In genomic region chr1:86154581-86155060, GRCh38 we compare ENCODE assay signal across 12 cellular contexts. TPM values are rescaled to one million over a fixed set of nuclear protein-coding genes. Genes with fewer than 3 reads are reported as not detected.
DNase-seq lines count a peak whose midpoint lies in the region; ATAC-seq, FAIRE-seq and TF ChIP-seq lines count a peak whose summit lies in the region.
"Had no signal": no experiment of that assay in that cellular context is flagged by ENCODE, and none has a peak within 500 bp of the region (broad histone marks: within the 10 kb centered on the region; RNA-seq: fewer than 3 reads in every experiment).

No MANE protein-coding gene starts in this region.

- H3K36me3 ChIP-seq in ascending aorta (no peaks in the 10 kb centered on the region), right atrium auricular region (no peaks in the 10 kb centered on the region), sigmoid colon (no peaks in the 10 kb centered on the region)

- ATAC-seq in HG02981 (IDR thresholded peaks at IDR 0.05; ENCODE audit: unreplicated experiment) (no peak), HG03280 (IDR thresholded peaks at IDR 0.05; ENCODE audit: unreplicated experiment) (no peak)

- H3K27ac ChIP-seq in ascending aorta (no peak overlapping the region), right atrium auricular region (peak overlapping the region in 1 of 2 donors; percentile 23), sigmoid colon (peak overlapping the region in 3 of 4 donors; percentile 78 to 85 (median 79))

- H3K9me3 ChIP-seq in ascending aorta (no peaks in the 10 kb centered on the region), right atrium auricular region (no peaks in the 10 kb centered on the region), sigmoid colon (no peaks in the 10 kb centered on the region)

- TF ChIP-seq EP300 in sigmoid colon (IDR thresholded peaks at IDR 0.05): peak in 1 of 4 donors; percentile 57

- H3K27me3 ChIP-seq in ascending aorta: no peaks in the 10 kb centered on the region
- H3K27me3 ChIP-seq in right atrium auricular region: no peaks in the 10 kb centered on the region
- no peaks in the 10 kb centered on the region for H3K27me3 ChIP-seq in sigmoid colon

- intact Hi-C loops in ascending aorta (cut with DNase I) (no loop called here), sigmoid colon (cut with DNase I) (no loop called here)

- TF ChIP-seq CTCF in ascending aorta (IDR thresholded peaks at IDR 0.05) (no peak), right atrium auricular region (IDR thresholded peaks at IDR 0.05) (no peak), sigmoid colon (IDR thresholded peaks at IDR 0.05) (no peak)

- H3K4me1 ChIP-seq in ascending aorta: peaks cover 0 to 4% of the 10 kb centered on the region in 2 donors
- peaks cover 0 to 24% of the 10 kb centered on the region in 2 donors for H3K4me1 ChIP-seq in right atrium auricular region
- H3K4me1 ChIP-seq in sigmoid colon: peaks cover 0 to 46% (median 37%) of the 10 kb centered on the region in 4 donors

- TF ChIP-seq POLR2A in GM12892 (IDR thresholded peaks at IDR 0.05; ENCODE audit: low read depth, low read length) (no peak), sigmoid colon (IDR thresholded peaks at IDR 0.05) (no peak)

- peak overlapping the region; percentile 43 to 60 for H3K4me3 ChIP-seq in ascending aorta
- H3K4me3 ChIP-seq in right atrium auricular region: peak overlapping the region in 1 of 2 donors; percentile 49
- H3K4me3 ChIP-seq in sigmoid colon: peak overlapping the region in 3 of 4 donors; percentile 36 to 54 (median 51)

- 39 to 63% methylated on average over 21 of the region's 21 CpGs for WGBS in sigmoid colon, 2 donors

- no peak for FAIRE-seq in GM12892 (lab: Jason Lieb, UNC)
- FAIRE-seq: GM19239 had no signal

- DNase-seq in GM12892 (ENCODE audit: insufficient read length) (peak; percentile 11), ascending aorta (ENCODE audit: low spot score in 2 of 2) (no peak), right atrium auricular region (ENCODE audit: low spot score) (peak; percentile 59), sigmoid colon (peak; percentile 69), HT-29 (ENCODE audit: low spot score) (no peak), NCI-H69 (lab: John Stamatoyannopoulos, UW) (no peak)
- DNase-seq: DMS 273 treated with DMSO at 0.1 percent for 48 hours, NCI-H1417 treated with DMSO at 0.1 percent for 48 hours, SW 1271 had no signal

RNA-seq across cellular contexts. Expression of gene COL24A1, which starts 2.0 kb away (rescaled TPM):
- 2.0 TPM for polyA plus RNA-seq in GM12892 (2012; ENCODE audit: missing spikeins)
- total RNA-seq in ascending aorta: 0.11 TPM
- total RNA-seq in right atrium auricular region: 1 to 10 TPM in 1 of 2 donors, under 1 TPM in 1; 0.67 to 1.0 TPM
- 1 to 10 TPM; 5.8 to 8.6 (median 7.8) TPM for total RNA-seq in sigmoid colon
- 1 to 10 TPM in 1 of 3 donors, under 1 TPM in 1, not detected in 1; under 0.01 to 1.5 TPM for polyA plus RNA-seq in sigmoid colon
- total RNA-seq in HT-29 (2014; rRNA removed; shearing (Covaris generic)): not detected in 2 replicates

Comparison
In these comparisons a context has a peak if more than half of its experiments do, and no peak if none do; other contexts are left out.
1. DNase-seq: peak in GM12892 (single experiment), right atrium auricular region (single experiment) and sigmoid colon (single experiment); none in ascending aorta (0 of 2), HT-29 (single experiment) and NCI-H69 (single experiment).
2. H3K27ac ChIP-seq: peak in sigmoid colon (3 of 4); none in ascending aorta (0 of 2).